8 cellular contexts compared by ENCODE assay signal in genomic region chr10:61899997-61900828, GRCh38. TPM values are rescaled to one million over a fixed set of nuclear protein-coding genes. Genes with fewer than 3 reads are reported as not detected.
A peak's percentile ranks its signal among the peaks of the same experiment; 100 is the strongest.
DNase-seq lines count a peak whose midpoint lies in the region; ATAC-seq and TF ChIP-seq lines count a peak whose summit lies in the region.

No MANE protein-coding gene starts in this region.

- DNase-seq in DMS 273 (lab: John Stamatoyannopoulos, UW; ENCODE audit: unreplicated experiment), result peak; percentile 77
- DNase-seq in GM20000 (ENCODE audit: low spot score), result peak; percentile 48
- DNase-seq in HL-60 (ENCODE audit: low read depth in 1 of 2, low spot score in 1 of 2), result peak; percentile 63 to 69
- DNase-seq in NOMO-1 treated with DMSO at 0.1 percent for 48 hours (lab: John Stamatoyannopoulos, UW; ENCODE audit: unreplicated experiment), result peak; percentile 94
- DNase-seq in activated T-helper 1 cell treated with anti-CD3 and anti-CD28 coated beads, Interleukin-12 subunit alpha, Interleukin-12 subunit beta, Interleukin-2, Interleukin-4 antibody, amounts not matched to agents 30 ng/mL and 10 ng/mL and 1 ng/mL, durations not matched to agents 14 hours and 24 hours and 36 hours (ENCODE audit: low spot score), result peak; percentile 52
- peak; percentile 86 for DNase-seq in fibroblast of mammary gland (ENCODE audit: low read depth)
- peak; percentile 22 to 70 (median 42) for DNase-seq in naive thymus-derived CD8-positive, alpha-beta T cell
- peak; percentile 82 for DNase-seq in upper lobe of right lung

- ATAC-seq in naive thymus-derived CD8-positive, alpha-beta T cell, result peak; percentile 11 to 19
- ATAC-seq in upper lobe of right lung, result peak; percentile 51

- POLR2A ChIA-PET in naive thymus-derived CD8-positive, alpha-beta T cell (lab: Charles Lee), result interaction anchor here (0.7 to 2.2 kb wide), 4 partner anchors 33 to 143 kb away, joined by 3 to 10 read pairs (median 4); no protein-coding TSS in a partner anchor

- no peaks in the 10 kb centered on the region for H3K27me3 Mint-ChIP-seq in activated T-helper 1 cell treated with anti-CD3 and anti-CD28 coated beads, Interleukin-12 subunit alpha, Interleukin-12 subunit beta, Interleukin-2, Interleukin-4 antibody, amounts not matched to agents 30 ng/mL and 10 ng/mL and 1 ng/mL, durations not matched to agents 14 hours and 24 hours and 36 hours (ENCODE audit: insufficient read depth)
- H3K27me3 Mint-ChIP-seq in naive thymus-derived CD8-positive, alpha-beta T cell, result peaks cover 0 to 4% (median 0%) of the 10 kb centered on the region in 5 donors

- H3K27ac ChIP-seq in HL-60 (replicated peaks) (peak overlapping the region; percentile 58), upper lobe of right lung (peak overlapping the region; percentile 95)

- H3K36me3 Mint-ChIP-seq in activated T-helper 1 cell treated with anti-CD3 and anti-CD28 coated beads, Interleukin-12 subunit alpha, Interleukin-12 subunit beta, Interleukin-2, Interleukin-4 antibody, amounts not matched to agents 30 ng/mL and 10 ng/mL and 1 ng/mL, durations not matched to agents 14 hours and 24 hours and 36 hours (ENCODE audit: low read depth), result peaks cover 9% of the 10 kb centered on the region
- no peaks in the 10 kb centered on the region for H3K36me3 Mint-ChIP-seq in naive thymus-derived CD8-positive, alpha-beta T cell

- TF ChIP-seq CTCF in GM20000 (IDR thresholded peaks at IDR 0.05; ENCODE audit: extremely low read depth, missing control alignments) (no peak), HL-60 (IDR thresholded peaks at IDR 0.05; ENCODE audit: insufficient read depth, low read length) (no peak), fibroblast of mammary gland (conservative IDR thresholded peaks at IDR 0.05; ENCODE audit: control insufficient read depth, insufficient read depth, low read depth, low read length) (no peak), upper lobe of right lung (IDR thresholded peaks at IDR 0.05) (no peak)

- H3K4me3 ChIP-seq in HL-60 (replicated peaks; ENCODE audit: insufficient read depth, low read length) (peak overlapping the region; percentile 76), fibroblast of mammary gland (ENCODE audit: control insufficient read depth, low read depth, low read length) (peak overlapping the region; percentile 93), upper lobe of right lung (peak overlapping the region; percentile 89)

- H3K4me3 Mint-ChIP-seq in activated T-helper 1 cell treated with anti-CD3 and anti-CD28 coated beads, Interleukin-12 subunit alpha, Interleukin-12 subunit beta, Interleukin-2, Interleukin-4 antibody, amounts not matched to agents 30 ng/mL and 10 ng/mL and 1 ng/mL, durations not matched to agents 14 hours and 24 hours and 36 hours, result peak overlapping the region; percentile 97
- H3K4me3 Mint-ChIP-seq in naive thymus-derived CD8-positive, alpha-beta T cell, result peak overlapping the region; percentile 83 to 96 (median 91)

- H3K27ac Mint-ChIP-seq in activated T-helper 1 cell treated with anti-CD3 and anti-CD28 coated beads, Interleukin-12 subunit alpha, Interleukin-12 subunit beta, Interleukin-2, Interleukin-4 antibody, amounts not matched to agents 30 ng/mL and 10 ng/mL and 1 ng/mL, durations not matched to agents 14 hours and 24 hours and 36 hours, result peak overlapping the region; percentile 98
- peak overlapping the region; percentile 85 to 99 (median 94) for H3K27ac Mint-ChIP-seq in naive thymus-derived CD8-positive, alpha-beta T cell

- peaks cover 2% of the 10 kb centered on the region for H3K27me3 ChIP-seq in HL-60 (ENCODE audit: insufficient read depth, poor library complexity, severe bottlenecking)
- no peaks in the 10 kb centered on the region for H3K27me3 ChIP-seq in upper lobe of right lung

- H3K9me3 ChIP-seq in upper lobe of right lung, result no peaks in the 10 kb centered on the region

- peaks cover 28% of the 10 kb centered on the region for H3K4me1 ChIP-seq in upper lobe of right lung

- H3K9me3 Mint-ChIP-seq in activated T-helper 1 cell treated with anti-CD3 and anti-CD28 coated beads, Interleukin-12 subunit alpha, Interleukin-12 subunit beta, Interleukin-2, Interleukin-4 antibody, amounts not matched to agents 30 ng/mL and 10 ng/mL and 1 ng/mL, durations not matched to agents 14 hours and 24 hours and 36 hours, result no peaks in the 10 kb centered on the region
- H3K9me3 Mint-ChIP-seq in naive thymus-derived CD8-positive, alpha-beta T cell, result no peaks in the 10 kb centered on the region

- no peaks in the 10 kb centered on the region for H3K36me3 ChIP-seq in upper lobe of right lung

- intact Hi-C loops in activated T-helper 1 cell treated with anti-CD3 and anti-CD28 coated beads, Interleukin-12 subunit alpha, Interleukin-12 subunit beta, Interleukin-2, Interleukin-4 antibody, amounts not matched to agents 30 ng/mL and 10 ng/mL and 1 ng/mL, durations not matched to agents 14 hours and 24 hours and 36 hours (cut with micrococcal nuclease), result loop anchor here (1.0 to 10.0 kb wide), 11 partner anchors 65 to 1995 kb away; partner anchors contain the start of genes CCDC6, EGR2 and NRBF2
- intact Hi-C loops in upper lobe of right lung (cut with DNase I), result no loop called here

- peaks cover 49% of the 10 kb centered on the region for H3K4me1 Mint-ChIP-seq in activated T-helper 1 cell treated with anti-CD3 and anti-CD28 coated beads, Interleukin-12 subunit alpha, Interleukin-12 subunit beta, Interleukin-2, Interleukin-4 antibody, amounts not matched to agents 30 ng/mL and 10 ng/mL and 1 ng/mL, durations not matched to agents 14 hours and 24 hours and 36 hours (ENCODE audit: low read depth)
- peaks cover 14 to 53% (median 44%) of the 10 kb centered on the region in 4 donors for H3K4me1 Mint-ChIP-seq in naive thymus-derived CD8-positive, alpha-beta T cell

RNA-seq across cellular contexts. Expression of gene ARID5B, which starts 1.3 kb away (rescaled TPM):
- total RNA-seq in activated T-helper 1 cell treated with anti-CD3 and anti-CD28 coated beads, Interleukin-12 subunit alpha, Interleukin-12 subunit beta, Interleukin-2, Interleukin-4 antibody, amounts not matched to agents 30 ng/mL and 10 ng/mL and 1 ng/mL, durations not matched to agents 14 hours and 24 hours and 36 hours, result 62.4 and 65.1 TPM in 2 replicates
- 10 to 100 TPM in 1 of 2 experiments, 1 to 10 TPM in 1; 9.6 to 12.4 TPM for total RNA-seq in naive thymus-derived CD8-positive, alpha-beta T cell
- 10 to 100 TPM; 12.6 to 22.5 (median 16.2) TPM for polyA plus RNA-seq in naive thymus-derived CD8-positive, alpha-beta T cell
- total RNA-seq in upper lobe of right lung, result 34.1 TPM

Comparison
In these comparisons a context has a peak if more than half of its experiments do, and no peak if none do; other contexts are left out.
1. Peak in every context shown above with its lines: DNase-seq, ATAC-seq, H3K4me3 ChIP-seq and H3K27ac ChIP-seq.
2. DNase-seq: peak in every context shown above with its lines; median percentile 94 in NOMO-1 treated with DMSO at 0.1 percent for 48 hours; 86 in fibroblast of mammary gland; 82 in upper lobe of right lung; 77 in DMS 273; 66 in HL-60; 52 in activated T-helper 1 cell treated with anti-CD3 and anti-CD28 coated beads, Interleukin-12 subunit alpha, Interleukin-12 subunit beta, Interleukin-2, Interleukin-4 antibody, amounts not matched to agents 30 ng/mL and 10 ng/mL and 1 ng/mL, durations not matched to agents 14 hours and 24 hours and 36 hours; 48 in GM20000; 42 in naive thymus-derived CD8-positive, alpha-beta T cell.